ENCODE assay signal across 27 cellular contexts in genomic region chr14:95509512-95509911, GRCh38. TPM values are rescaled to one million over a fixed set of nuclear protein-coding genes. Genes with fewer than 3 reads are reported as not detected.
A peak's percentile ranks its signal among the peaks of the same experiment; 100 is the strongest.
DNase-seq lines count a peak whose midpoint lies in the region; ATAC-seq and FAIRE-seq lines count a peak whose summit lies in the region.
"Had no signal": no experiment of that assay in that cellular context is flagged by ENCODE, and none has a peak within 500 bp of the region (broad histone marks: within the 10 kb centered on the region; RNA-seq: fewer than 3 reads in every experiment).

No MANE protein-coding gene starts in this region.

- H3K27ac Mint-ChIP-seq in activated CD4-positive, alpha-beta T cell treated with anti-CD3 and anti-CD28 coated beads, Interleukin-2, amount 10 ng/mL, durations not matched to agents 24 days and 14 days: peak overlapping the region; percentile 85
- peak overlapping the region; percentile 79 for H3K27ac Mint-ChIP-seq in central memory CD8-positive, alpha-beta T cell (ENCODE audit: low read depth)
- H3K27ac Mint-ChIP-seq in stimulated activated effector memory CD8-positive, alpha-beta T cell treated with anti-CD3 and anti-CD28 coated beads, Interleukin-12 subunit alpha, Interleukin-12 subunit beta, amount 100 ng/mL, for 72 hours: peak overlapping the region; percentile 84
- H3K27ac Mint-ChIP-seq: activated CD4-positive, alpha-beta memory T cell treated with anti-CD3 and anti-CD28 coated beads for 36 hours had no signal

- no peaks in the 10 kb centered on the region for H3K27me3 Mint-ChIP-seq in activated CD4-positive, alpha-beta T cell treated with anti-CD3 and anti-CD28 coated beads, Interleukin-2, amount 10 ng/mL, durations not matched to agents 24 days and 14 days
- no peaks in the 10 kb centered on the region for H3K27me3 Mint-ChIP-seq in central memory CD8-positive, alpha-beta T cell
- H3K27me3 Mint-ChIP-seq: activated CD4-positive, alpha-beta memory T cell treated with anti-CD3 and anti-CD28 coated beads for 36 hours had no signal

- H3K36me3 Mint-ChIP-seq in activated CD4-positive, alpha-beta T cell treated with anti-CD3 and anti-CD28 coated beads, Interleukin-2, amount 10 ng/mL, durations not matched to agents 24 days and 14 days (ENCODE audit: low read depth): peaks cover 34% of the 10 kb centered on the region
- peaks cover 13% of the 10 kb centered on the region for H3K36me3 Mint-ChIP-seq in central memory CD8-positive, alpha-beta T cell (ENCODE audit: insufficient read depth)
- peaks cover 86% of the 10 kb centered on the region for H3K36me3 Mint-ChIP-seq in stimulated activated effector memory CD8-positive, alpha-beta T cell treated with anti-CD3 and anti-CD28 coated beads, Interleukin-12 subunit alpha, Interleukin-12 subunit beta, amount 100 ng/mL, for 72 hours

- no peak for ATAC-seq in central memory CD8-positive, alpha-beta T cell (replicated peaks; ENCODE audit: extremely low read depth, poor library complexity, severe bottlenecking)
- ATAC-seq in stimulated activated effector memory CD8-positive, alpha-beta T cell treated with anti-CD3 and anti-CD28 coated beads, Interleukin-12 subunit alpha, Interleukin-12 subunit beta, amount 100 ng/mL, for 72 hours: no peak
- no peak for ATAC-seq in HG02852 (IDR thresholded peaks at IDR 0.05; ENCODE audit: unreplicated experiment)
- ATAC-seq: activated CD4-positive, CD25-positive, alpha-beta regulatory T cell treated with anti-CD3 and anti-CD28 coated beads, Interleukin-2, amount 50 U/mL, for 24 hours; activated naive CD4-positive, alpha-beta T cell treated with anti-CD3 and anti-CD28 coated beads, Interleukin-2, amount 50 U/mL, for 72 hours; left lung; upper lobe of right lung had no signal

- no peak for DNase-seq in activated CD4-positive, alpha-beta T cell treated with anti-CD3 and anti-CD28 coated beads, Interleukin-2, amount 10 ng/mL, durations not matched to agents 24 days and 14 days
- DNase-seq in activated CD4-positive, alpha-beta T cell treated with anti-CD3 and anti-CD28 coated beads for 4 hours: no peak
- DNase-seq in D341Med (ENCODE audit: low spot score): peak; percentile 3
- DNase-seq in central memory CD8-positive, alpha-beta T cell (ENCODE audit: low spot score in 2 of 2): no peak
- no peak for DNase-seq in stimulated activated effector memory CD8-positive, alpha-beta T cell treated with anti-CD3 and anti-CD28 coated beads, Interleukin-12 subunit alpha, Interleukin-12 subunit beta, amount 100 ng/mL, for 72 hours (ENCODE audit: low spot score in 2 of 2)
- no peak for DNase-seq in RCC 7860 (ENCODE audit: low spot score)
- no peak for DNase-seq in HT-29 (ENCODE audit: low spot score)
- DNase-seq: DMS 273 treated with DMSO at 0.1 percent for 48 hours; glutamatergic neuron; mesendoderm; NCI-H1417; NCI-H2029; NCI-H2227 treated with DMSO at 0.1 percent for 48 hours; NCI-H69; psoas muscle; Right ventricle myocardium superior; sigmoid colon; stimulated activated CD4-positive, alpha-beta T cell treated with anti-CD3 and anti-CD28 coated beads, Interleukin-4, amount 100 ng/mL, for 24 hours; T-helper 2 cell; upper lobe of right lung had no signal

- H3K9me3 Mint-ChIP-seq in activated CD4-positive, alpha-beta T cell treated with anti-CD3 and anti-CD28 coated beads, Interleukin-2, amount 10 ng/mL, durations not matched to agents 24 days and 14 days: no peaks in the 10 kb centered on the region
- H3K9me3 Mint-ChIP-seq in central memory CD8-positive, alpha-beta T cell: no peaks in the 10 kb centered on the region
- no peaks in the 10 kb centered on the region for H3K9me3 Mint-ChIP-seq in stimulated activated effector memory CD8-positive, alpha-beta T cell treated with anti-CD3 and anti-CD28 coated beads, Interleukin-12 subunit alpha, Interleukin-12 subunit beta, amount 100 ng/mL, for 72 hours
- H3K9me3 Mint-ChIP-seq: activated CD4-positive, alpha-beta memory T cell treated with anti-CD3 and anti-CD28 coated beads for 36 hours; activated naive CD4-positive, alpha-beta T cell treated with anti-CD3 and anti-CD28 coated beads, Interleukin-2, amount 50 U/mL, for 72 hours had no signal

- peaks cover 58% of the 10 kb centered on the region for H3K4me1 Mint-ChIP-seq in activated CD4-positive, alpha-beta T cell treated with anti-CD3 and anti-CD28 coated beads, Interleukin-2, amount 10 ng/mL, durations not matched to agents 24 days and 14 days
- H3K4me1 Mint-ChIP-seq in central memory CD8-positive, alpha-beta T cell: peaks cover 50% of the 10 kb centered on the region
- H3K4me1 Mint-ChIP-seq in stimulated activated effector memory CD8-positive, alpha-beta T cell treated with anti-CD3 and anti-CD28 coated beads, Interleukin-12 subunit alpha, Interleukin-12 subunit beta, amount 100 ng/mL, for 72 hours: peaks cover 87% of the 10 kb centered on the region

- H3K4me3 Mint-ChIP-seq in activated CD4-positive, alpha-beta T cell treated with anti-CD3 and anti-CD28 coated beads, Interleukin-2, amount 10 ng/mL, durations not matched to agents 24 days and 14 days: no peak overlapping the region
- H3K4me3 Mint-ChIP-seq in central memory CD8-positive, alpha-beta T cell: no peak overlapping the region
- H3K4me3 Mint-ChIP-seq in stimulated activated effector memory CD8-positive, alpha-beta T cell treated with anti-CD3 and anti-CD28 coated beads, Interleukin-12 subunit alpha, Interleukin-12 subunit beta, amount 100 ng/mL, for 72 hours: peak overlapping the region; percentile 1
- H3K4me3 Mint-ChIP-seq: activated CD4-positive, alpha-beta memory T cell treated with anti-CD3 and anti-CD28 coated beads for 36 hours had no signal

- FAIRE-seq in RCC 7860 (lab: Jason Lieb, UNC): no peak
- FAIRE-seq: astrocyte, GM18507 had no signal

- intact Hi-C loops in activated CD4-positive, alpha-beta T cell treated with anti-CD3 and anti-CD28 coated beads, Interleukin-2, amount 10 ng/mL, durations not matched to agents 24 days and 14 days (cut with micrococcal nuclease): no loop called here

RNA-seq across cellular contexts. Expression of gene SYNE3, which starts 6.9 kb away (rescaled TPM):
- 45.2 and 46.3 TPM in 2 replicates for total RNA-seq in activated CD4-positive, alpha-beta T cell treated with anti-CD3 and anti-CD28 coated beads, Interleukin-2, amount 10 ng/mL, durations not matched to agents 24 days and 14 days
- total RNA-seq in HT-29 (2014; rRNA removed; shearing (Covaris generic)): not detected in 2 replicates

RNA-seq across cellular contexts. Expression of gene GLRX5, which starts 25.3 kb away (rescaled TPM):
- total RNA-seq in activated CD4-positive, alpha-beta T cell treated with anti-CD3 and anti-CD28 coated beads, Interleukin-2, amount 10 ng/mL, durations not matched to agents 24 days and 14 days: 43.7 and 45.6 TPM in 2 replicates
- 56.9 and 60.8 TPM in 2 replicates for total RNA-seq in HT-29 (2014; rRNA removed; shearing (Covaris generic))

Comparison
In these comparisons a context has a peak if more than half of its experiments do, and no peak if none do; other contexts are left out.
1. RNA of gene SYNE3, which starts 6.9 kb away (total RNA-seq): 45.2 to 46.3 TPM in activated CD4-positive, alpha-beta T cell treated with anti-CD3 and anti-CD28 coated beads, Interleukin-2, amount 10 ng/mL, durations not matched to agents 24 days and 14 days; not detected in HT-29; every median in the first group is over 10 times any median in the second.
2. Peak in every context shown above with its lines, with median percentiles within 50 percentile points of each other: H3K27ac Mint-ChIP-seq.